In the genomic region with DNA sequence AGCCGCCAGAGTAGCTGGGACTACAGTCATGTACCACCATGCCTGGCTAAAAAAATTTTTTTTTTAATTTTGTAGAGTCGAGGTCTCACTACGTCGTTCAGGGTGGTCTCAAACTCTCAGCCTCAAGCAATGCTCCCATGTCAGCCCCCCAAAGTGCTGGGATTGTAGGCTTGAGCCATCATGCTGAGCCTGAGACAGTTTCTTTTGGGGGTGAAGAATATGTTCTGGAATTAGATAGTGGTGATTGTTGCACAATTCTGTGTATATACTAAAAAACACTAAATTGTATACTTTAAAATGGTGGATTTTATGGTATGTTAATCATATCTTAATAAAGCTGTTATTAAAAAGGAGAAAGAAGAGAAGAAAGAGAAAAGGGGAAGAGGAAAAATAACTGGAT, we compare ENCODE assay signal across 33 cellular contexts. TPM values are rescaled to one million over a fixed set of nuclear protein-coding genes. Genes with fewer than 3 reads are reported as not detected.
DNase-seq lines count a peak whose midpoint lies in the region; ATAC-seq, FAIRE-seq and TF ChIP-seq lines count a peak whose summit lies in the region.
"Had no signal": no experiment of that assay in that cellular context is flagged by ENCODE, and none has a peak within 500 bp of the region (broad histone marks: within the 10 kb centered on the region; RNA-seq: fewer than 3 reads in every experiment).

No MANE protein-coding gene starts in this region.

- H3K4me2 ChIP-seq in H1 (ENCODE audit: insufficient read depth in 1 of 2, low read depth in 2 of 2, low read length in 2 of 2), result no peak overlapping the region
- H3K4me2 ChIP-seq: A549; BLaER1; BLaER1 treated with 17β-estradiol and CSF1 and Interleukin-3, amounts not matched to agents 10 nM and 100 nM had no signal

- intact Hi-C loops in body of pancreas (cut with DNase I), result no loop called here
- intact Hi-C loops in pancreas (cut with DNase I), result no loop called here
- intact Hi-C loops in vagina (cut with DNase I), result no loop called here

- peaks cover 0 to 14% of the 10 kb centered on the region in 2 donors for H3K36me3 ChIP-seq in body of pancreas (replicated peaks in 1 of 2; ENCODE audit: insufficient read depth in 1 of 2, low read depth in 2 of 2)
- H3K36me3 ChIP-seq in H1 (ENCODE audit: control insufficient read depth in 2 of 4, insufficient read depth in 4 of 4, low read length in 3 of 4), result peaks cover 0 to 23% (median 6%) of the 10 kb centered on the region in 4 experiments; a peak in 4 of 8 replicates
- H3K36me3 ChIP-seq in pancreas, result peaks cover 0 to 44% (median 4%) of the 10 kb centered on the region in 3 donors
- no peaks in the 10 kb centered on the region for H3K36me3 ChIP-seq in vagina
- H3K36me3 ChIP-seq: BLaER1 had no signal

- H2BK12ac ChIP-seq in H1 (ENCODE audit: low read depth, low read length), result no peak overlapping the region

- H3K18ac ChIP-seq in H1 (ENCODE audit: extremely low read depth, low read length), result no peak overlapping the region

- no peak for TF ChIP-seq CTCF in body of pancreas (IDR thresholded peaks at IDR 0.05)
- TF ChIP-seq CTCF in H1 (IDR thresholded peaks at IDR 0.05; ENCODE audit: control extremely low read depth in 1 of 3, insufficient read depth in 1 of 3, low read depth in 1 of 3, low read length in 3 of 3), result no peak
- TF ChIP-seq CTCF in pancreas (IDR thresholded peaks at IDR 0.05), result no peak
- no peak for TF ChIP-seq CTCF in vagina (IDR thresholded peaks at IDR 0.05)

- FAIRE-seq in H1 (lab: Jason Lieb, UNC), result no peak
- FAIRE-seq in pancreas (lab: Jason Lieb, UNC), result no peak
- FAIRE-seq: A549, D721Med had no signal

- 29 to 46% methylated on average over 4 of the region's 4 CpGs for WGBS in body of pancreas, 2 donors
- WGBS in H1 (ENCODE audit: extremely low coverage in 1 of 2, insufficient coverage in 1 of 2, insufficient read length in 1 of 2, insufficient replicate concordance in 2 of 2, low coverage in 1 of 2, low lambda C conversion rate in 2 of 2, missing lambda C conversion rate in 1 of 2), 2 experiments, result 93% methylated on average over 4 of the region's 4 CpGs; no CpG with 5 or more reads in 1 of the 2 experiments
- 42 to 44% methylated on average over 4 of the region's 4 CpGs for WGBS in pancreas, 2 donors

- H3K56ac ChIP-seq in H1 (replicated peaks; ENCODE audit: insufficient read length, low read depth, low read length), result no peak overlapping the region

- POLR2A ChIA-PET in H1 (lab: Charles Lee; ENCODE audit: partially characterized antibody), result interaction anchor here (1.2 kb wide), 1 partner anchor 17 kb away, joined by 4 read pairs; no protein-coding TSS in a partner anchor

- H2AK5ac ChIP-seq in H1 (ENCODE audit: low read depth, low read length), result no peak overlapping the region

- no peak overlapping the region for H2BK15ac ChIP-seq in H1 (ENCODE audit: low read length)

- H3K4me3 ChIP-seq in body of pancreas (peak overlapping the region; percentile 39 to 40), H1 (ENCODE audit: extremely low read depth in 1 of 4, insufficient read depth in 2 of 4, low read depth in 3 of 4, low read length in 4 of 4) (peak overlapping the region in 1 of 4 experiments; percentile 38; a peak in 2 of 8 replicates), pancreas (peak overlapping the region; percentile 7 to 56 (median 31)), vagina (no peak overlapping the region)
- H3K4me3 ChIP-seq: A549; BLaER1; BLaER1 treated with 17β-estradiol and CSF1 and Interleukin-3, amounts not matched to agents 10 nM and 100 nM had no signal

- H2BK120ac ChIP-seq in H1 (replicated peaks; ENCODE audit: low read depth, low read length), result peak overlapping the region; percentile 70

- H3K4ac ChIP-seq in H1 (replicated peaks; ENCODE audit: insufficient read length, low read depth, low read length), result no peak overlapping the region

- CTCF ChIA-PET in H1 (lab: Charles Lee; ENCODE audit: partially characterized antibody), result interaction anchor here (0.6 kb wide), 1 partner anchor 25 kb away, joined by 3 read pairs; no protein-coding TSS in a partner anchor

- no peak overlapping the region for H4K5ac ChIP-seq in H1 (ENCODE audit: insufficient read length, low read depth, low read length)

- no peaks in the 10 kb centered on the region; a peak in 1 of 4 replicates for H3K79me2 ChIP-seq in H1 (ENCODE audit: control insufficient read depth in 1 of 2, insufficient read depth in 2 of 2, low read length in 2 of 2)

- no peak for TF ChIP-seq RAD21 in H1 (IDR thresholded peaks at IDR 0.05 in 1 of 2, conservative IDR thresholded peaks at IDR 0.05 in 1 of 2; ENCODE audit: low read depth in 2 of 2, low read length in 2 of 2)

- H2BK5ac ChIP-seq in H1 (ENCODE audit: low read depth, low read length), result no peak overlapping the region

- H2AFZ ChIP-seq in H1 (ENCODE audit: low read length), result no peak overlapping the region

- no peak overlapping the region for H3K23ac ChIP-seq in H1 (ENCODE audit: insufficient read length)

- H3K27me3 ChIP-seq in body of pancreas (no peaks in the 10 kb centered on the region), H1 (replicated peaks in 1 of 4; ENCODE audit: control insufficient read depth in 3 of 4, extremely low read depth in 1 of 4, insufficient read depth in 3 of 4, low read length in 3 of 4) (no peaks in the 10 kb centered on the region), pancreas (no peaks in the 10 kb centered on the region), vagina (no peaks in the 10 kb centered on the region)
- H3K27me3 ChIP-seq: BE2C; BLaER1; BLaER1 treated with 17β-estradiol and CSF1 and Interleukin-3, amounts not matched to agents 10 nM and 100 nM had no signal

- H3K79me1 ChIP-seq in H1 (ENCODE audit: low read depth, low read length), result no peaks in the 10 kb centered on the region

- no peak for DNase-seq in body of pancreas
- DNase-seq in H1 (ENCODE audit: low read depth in 1 of 2, low spot score in 2 of 2), result no peak
- DNase-seq in pancreas, result peak in 1 of 6 donors; percentile 50
- DNase-seq in vagina (ENCODE audit: extremely low spot score in 2 of 2), result no peak
- DNase-seq: 8988T; ACHN; AML-193; BE2C; C1 segment of cervical spinal cord; Caco-2; Calu3; CD4-positive, alpha-beta memory T cell; CD4-positive, alpha-beta T cell; CD4-positive, CD25-positive, alpha-beta regulatory T cell; CD8-positive, alpha-beta memory T cell; CD8-positive, alpha-beta T cell; COR-L47; DMS 273 treated with DMSO at 0.1 percent for 48 hours; DMS153; DMS53; DMS79; DMS79 treated with DMSO at 0.1 percent for 48 hours; DND-41; EL had no signal

- H2BK20ac ChIP-seq in H1 (ENCODE audit: low read length), result no peak overlapping the region

- ATAC-seq in body of pancreas, result no peak
- ATAC-seq in pancreas, result no peak
- no peak for ATAC-seq in GM19035 (IDR thresholded peaks at IDR 0.05; ENCODE audit: unreplicated experiment)
- ATAC-seq in GM21447 (IDR thresholded peaks at IDR 0.05; ENCODE audit: unreplicated experiment), result no peak
- ATAC-seq: A549; CD8-positive, alpha-beta T cell had no signal

- H3K27ac ChIP-seq in body of pancreas (peak overlapping the region in 3 of 4 donors; percentile 80 to 93 (median 88)), H1 (ENCODE audit: low read depth, low read length) (no peak overlapping the region), pancreas (peak overlapping the region; percentile 57 to 86 (median 77)), vagina (no peak overlapping the region)
- H3K27ac ChIP-seq: 22Rv1; A549; BLaER1; BLaER1 treated with 17β-estradiol and CSF1 and Interleukin-3, amounts not matched to agents 10 nM and 100 nM; C4-2B had no signal

- H3K14ac ChIP-seq in H1 (ENCODE audit: insufficient read length), result no peak overlapping the region

- H4K8ac ChIP-seq in H1 (ENCODE audit: extremely low read depth, insufficient read depth, low read length), result no peak overlapping the region

- H3K23me2 ChIP-seq in H1 (ENCODE audit: low read depth, low read length), result no peaks in the 10 kb centered on the region

- peak in 2 of 3 donors; percentile 64 to 68 for TF ChIP-seq POLR2A in body of pancreas (IDR thresholded peaks at IDR 0.05)
- TF ChIP-seq POLR2A in H1 (IDR thresholded peaks at IDR 0.05; ENCODE audit: control extremely low read depth in 1 of 2, low read depth in 2 of 2, low read length in 2 of 2), result no peak
- no peak for TF ChIP-seq POLR2A in vagina (IDR thresholded peaks at IDR 0.05)

- H4K91ac ChIP-seq in H1 (replicated peaks; ENCODE audit: insufficient read length, low read length), result no peak overlapping the region

- H3K9me3 ChIP-seq in body of pancreas (no peaks in the 10 kb centered on the region), H1 (ENCODE audit: insufficient read depth in 2 of 2, low read depth in 1 of 2, low read length in 1 of 2) (peaks cover 6 to 12% of the 10 kb centered on the region in 2 experiments; a peak in 3 of 4 replicates), pancreas (no peaks in the 10 kb centered on the region), vagina (no peaks in the 10 kb centered on the region)
- H3K9me3 ChIP-seq: BE2C, Caco-2 had no signal

- no peak for TF ChIP-seq EP300 in H1 (IDR thresholded peaks at IDR 0.05; ENCODE audit: borderline replicate concordance in 1 of 2, low read depth in 2 of 2, low read length in 2 of 2)

- H3K9ac ChIP-seq in H1 (replicated peaks in 1 of 4; ENCODE audit: extremely low read depth in 1 of 4, low read depth in 3 of 4, low read length in 3 of 4), result no peak overlapping the region
- H3K9ac ChIP-seq: BLaER1; BLaER1 treated with 17β-estradiol and CSF1 and Interleukin-3, amounts not matched to agents 10 nM and 100 nM had no signal

- peaks cover 53% of the 10 kb centered on the region for H3K4me1 ChIP-seq in body of pancreas
- H3K4me1 ChIP-seq in H1 (replicated peaks in 1 of 4; ENCODE audit: control insufficient read depth in 3 of 4, insufficient read depth in 4 of 4, low read length in 3 of 4), result peaks cover 0 to 8% (median 2%) of the 10 kb centered on the region in 4 experiments; a peak in 3 of 7 replicates
- H3K4me1 ChIP-seq in pancreas, result peaks cover 9 to 27% (median 21%) of the 10 kb centered on the region in 3 donors
- H3K4me1 ChIP-seq in vagina, result no peaks in the 10 kb centered on the region
- H3K4me1 ChIP-seq: A549, BE2C, Caco-2 had no signal

- no peaks in the 10 kb centered on the region for H4K20me1 ChIP-seq in H1 (replicated peaks in 1 of 2; ENCODE audit: control insufficient read depth in 1 of 2, insufficient read depth in 2 of 2, low read length in 2 of 2)
- H4K20me1 ChIP-seq: BLaER1; BLaER1 treated with 17β-estradiol and CSF1 and Interleukin-3, amounts not matched to agents 10 nM and 100 nM had no signal

RNA-seq across cellular contexts. Expression of a gene that starts 1.5 kb away (rescaled TPM):
- total RNA-seq in body of pancreas (100 to 1,000 TPM; 225 to 837 TPM), pancreas (1,000 to 10,000 TPM in 4 of 6 donors, 100 to 1,000 TPM in 2; 734 to 3,085 (median 1,884) TPM), vagina (not detected)
- 11.9 and 13.0 TPM in 2 replicates for total RNA-seq in H1 (2021; fragmentation: NEBNext Ultra II Directional; extraction: Animal tissue kit (Norgen Biotek cat#: 25700))
- polyA plus RNA-seq in H1 (2011; rRNA removed) (15.1 and 30.0 TPM in 2 replicates), pancreas (1,000 to 10,000 TPM; 2,023 to 2,052 TPM)
- polyA plus RNA-seq in H1 (2011; cell fraction: cytosol; rRNA removed), result 24.7 TPM
- 12.9 TPM for polyA plus RNA-seq in H1 (2011; cell fraction: nucleus; rRNA removed)
- 15.1 to 22.7 TPM (median 20.5 TPM) in 4 replicates for polyA plus RNA-seq in H1 (2012, experiment 1 of 2)
- 1.7 TPM for polyA plus RNA-seq in H1 (2012, experiment 2 of 2)
- polyA plus RNA-seq in H1 (2013, experiment 1 of 2), result 6.0 TPM
- polyA plus RNA-seq in H1 (2013, experiment 2 of 2), result 5.0 TPM
- polyA minus RNA-seq in H1 (2011; rRNA and poly(A)+ RNA removed), result 22.9 and 35.2 TPM in 2 replicates
- 13.7 TPM for polyA minus RNA-seq in H1 (2011; cell fraction: cytosol; rRNA and poly(A)+ RNA removed)
- 18.4 TPM for polyA minus RNA-seq in H1 (2011; cell fraction: nucleus; rRNA and poly(A)+ RNA removed)
- total RNA-seq: A172 had no signal

RNA-seq across cellular contexts. Expression of a gene that starts 35.2 kb away (rescaled TPM):
- total RNA-seq in body of pancreas (1 to 10 TPM; 4.3 to 7.0 TPM), pancreas (1 to 10 TPM; 3.5 to 5.1 (median 4.8) TPM), vagina (not detected)
- total RNA-seq in H1 (2021; fragmentation: NEBNext Ultra II Directional; extraction: Animal tissue kit (Norgen Biotek cat#: 25700)), result 0.50 and 0.73 TPM in 2 replicates
- polyA plus RNA-seq in H1 (2011; rRNA removed) (0.55 and 0.56 TPM in 2 replicates), pancreas (1 to 10 TPM; 6.8 to 7.1 TPM)
- 0.76 TPM for polyA plus RNA-seq in H1 (2011; cell fraction: cytosol; rRNA removed)
- polyA plus RNA-seq in H1 (2011; cell fraction: nucleus; rRNA removed), result 0.84 TPM
- polyA plus RNA-seq in H1 (2012, experiment 1 of 2), result 0.31 to 0.75 TPM (median 0.70 TPM) in 3 of 4 replicates, not detected in the other
- 0.34 TPM for polyA plus RNA-seq in H1 (2012, experiment 2 of 2)
- 1.9 TPM for polyA plus RNA-seq in H1 (2013, experiment 1 of 2)
- polyA plus RNA-seq in H1 (2013, experiment 2 of 2), result 1.4 TPM
- 0.34 TPM in 1 of 2 replicates, not detected in the other for polyA minus RNA-seq in H1 (2011; rRNA and poly(A)+ RNA removed)
- polyA minus RNA-seq in H1 (2011; cell fraction: cytosol; rRNA and poly(A)+ RNA removed), result not detected
- 1.2 TPM for polyA minus RNA-seq in H1 (2011; cell fraction: nucleus; rRNA and poly(A)+ RNA removed)
- total RNA-seq: A172 had no signal

Comparison
In these comparisons a context has a peak if more than half of its experiments do, and no peak if none do; other contexts are left out.
1. H3K27ac ChIP-seq: peak in body of pancreas (3 of 4) and pancreas (4 of 4); none in H1 (single experiment) and vagina (single experiment).
2. H3K4me3 ChIP-seq: peak in body of pancreas (2 of 2) and pancreas (4 of 4); none in vagina (0 of 2).
3. POLR2A ChIP-seq: peak in body of pancreas (2 of 3); none in H1 (0 of 2) and vagina (0 of 2).
4. RNA of a gene that starts 1.5 kb away (total RNA-seq): 734 to 3,085 TPM in pancreas and 225 to 837 TPM in body of pancreas; 11.9 to 13.0 TPM in H1 and not detected in vagina (single experiment); every median in the first group is over 10 times any median in the second.